18 cellular contexts compared by ENCODE assay signal in the genomic region with DNA sequence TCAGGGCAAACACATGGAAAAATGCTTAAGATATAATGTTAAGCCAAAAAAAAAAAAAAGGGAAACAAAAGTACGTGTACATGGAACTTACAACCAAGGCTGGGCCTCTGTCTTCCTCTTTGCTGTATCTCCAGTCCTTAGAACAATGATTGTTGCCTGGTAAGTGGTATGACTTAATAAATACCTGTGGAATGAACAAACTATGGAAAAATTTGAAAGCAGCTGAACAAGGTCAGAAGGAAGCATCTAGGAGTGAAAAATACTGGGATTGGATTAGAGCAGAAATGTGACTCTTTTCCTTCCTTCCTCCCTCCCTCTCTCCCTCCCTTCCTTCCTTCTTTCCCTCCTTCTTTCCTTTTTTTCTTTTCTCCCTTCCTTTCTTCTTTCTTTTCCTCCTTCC. TPM values are rescaled to one million over a fixed set of nuclear protein-coding genes. Genes with fewer than 3 reads are reported as not detected.
DNase-seq lines count a peak whose midpoint lies in the region; ATAC-seq and TF ChIP-seq lines count a peak whose summit lies in the region.
"Had no signal": no experiment of that assay in that cellular context is flagged by ENCODE, and none has a peak within 500 bp of the region (broad histone marks: within the 10 kb centered on the region; RNA-seq: fewer than 3 reads in every experiment).

No MANE protein-coding gene starts in this region.

- no peaks in the 10 kb centered on the region for H3K9me3 ChIP-seq in mesenchymal stem cell (ENCODE audit: control insufficient read depth, low read length)

- H3K27ac Mint-ChIP-seq in activated naive CD8-positive, alpha-beta T cell treated with anti-CD3 and anti-CD28 coated beads, Interleukin-2, amount 50 U/mL, for 24 hours, result no peak overlapping the region
- H3K27ac Mint-ChIP-seq: endodermal cell; memory B cell; stimulated activated naive B cell treated with anti-CD40 and anti-IgM and Interleukin-4, amounts not matched to agents 10 μg/mL and 1 μg/mL and 100 μg/mL, for 72 hours had no signal

- H3K27me3 ChIP-seq in mesenchymal stem cell (ENCODE audit: control insufficient read depth in 1 of 2, insufficient read depth in 1 of 2, low read length in 2 of 2), result peaks cover 0 to 3% of the 10 kb centered on the region in 2 experiments

- no peak overlapping the region for H4K8ac ChIP-seq in mesenchymal stem cell (ENCODE audit: low read length)

- H3K23ac ChIP-seq in mesenchymal stem cell (ENCODE audit: low read length in 2 of 2), result no peak overlapping the region

- no peak overlapping the region for H3K14ac ChIP-seq in mesenchymal stem cell (ENCODE audit: low read length in 2 of 2)

- H4K91ac ChIP-seq in mesenchymal stem cell (ENCODE audit: low read length), result no peak overlapping the region

- H3K9me3 Mint-ChIP-seq in activated naive CD8-positive, alpha-beta T cell treated with anti-CD3 and anti-CD28 coated beads, Interleukin-2, amount 50 U/mL, for 24 hours, result no peaks in the 10 kb centered on the region
- H3K9me3 Mint-ChIP-seq: CD14-positive monocyte; memory B cell; stimulated activated naive B cell treated with anti-CD40 and anti-IgM and Interleukin-4, amounts not matched to agents 10 μg/mL and 1 μg/mL and 100 μg/mL, for 72 hours had no signal

- no peak for TF ChIP-seq CTCF in choroid plexus epithelial cell (conservative IDR thresholded peaks at IDR 0.05; ENCODE audit: low read depth, low read length)

- no peaks in the 10 kb centered on the region for H3K36me3 Mint-ChIP-seq in activated naive CD8-positive, alpha-beta T cell treated with anti-CD3 and anti-CD28 coated beads, Interleukin-2, amount 50 U/mL, for 24 hours (ENCODE audit: low read depth)
- H3K36me3 Mint-ChIP-seq: CD14-positive monocyte; memory B cell; stimulated activated naive B cell treated with anti-CD40 and anti-IgM and Interleukin-4, amounts not matched to agents 10 μg/mL and 1 μg/mL and 100 μg/mL, for 72 hours had no signal

- H3K4me1 ChIP-seq in mesenchymal stem cell (ENCODE audit: control insufficient read depth, insufficient read depth, low read depth, low read length), result no peaks in the 10 kb centered on the region

- no peaks in the 10 kb centered on the region for H3K36me3 ChIP-seq in mesenchymal stem cell (ENCODE audit: control insufficient read depth in 1 of 2, insufficient read depth in 2 of 2, low read depth in 1 of 2, low read length in 2 of 2)

- peaks cover 4% of the 10 kb centered on the region for H3K27me3 Mint-ChIP-seq in activated naive CD8-positive, alpha-beta T cell treated with anti-CD3 and anti-CD28 coated beads, Interleukin-2, amount 50 U/mL, for 24 hours
- H3K27me3 Mint-ChIP-seq: stimulated activated naive B cell treated with anti-CD40 and anti-IgM and Interleukin-4, amounts not matched to agents 10 μg/mL and 1 μg/mL and 100 μg/mL, for 72 hours had no signal

- no peak overlapping the region for H3K4ac ChIP-seq in mesenchymal stem cell (ENCODE audit: low read depth in 1 of 2, low read length in 2 of 2)

- WGBS in mesenchymal stem cell, result no CpG with 5 or more reads among the region's 1 CpG

- H3K9ac ChIP-seq in mesenchymal stem cell (ENCODE audit: low read length), result peak overlapping the region; percentile 75

- no peak overlapping the region for H2BK120ac ChIP-seq in mesenchymal stem cell (ENCODE audit: low read depth, low read length)

- H3K79me1 ChIP-seq in mesenchymal stem cell (replicated peaks; ENCODE audit: low read length, poor library complexity, severe bottlenecking), result no peaks in the 10 kb centered on the region

- H3K4me3 ChIP-seq in choroid plexus epithelial cell (ENCODE audit: low read depth, low read length) (no peak overlapping the region), mesenchymal stem cell (ENCODE audit: insufficient read depth in 1 of 2, low read depth in 1 of 2, low read length in 2 of 2) (no peak overlapping the region)

- H2BK15ac ChIP-seq in mesenchymal stem cell (ENCODE audit: low read depth, poor library complexity, severe bottlenecking), result no peak overlapping the region

- DNase-seq in AG20443 (ENCODE audit: low spot score) (peak; percentile 30), M059J (ENCODE audit: low read depth) (peak; percentile 91), choroid plexus epithelial cell (ENCODE audit: low read depth) (peak; percentile 71), mesenchymal stem cell (peak; percentile 47), middle frontal gyrus (ENCODE audit: extremely low spot score, low spot score) (no peak), NCI-H1092 (lab: John Stamatoyannopoulos, UW) (no peak)
- no peak for DNase-seq in activated naive CD8-positive, alpha-beta T cell treated with anti-CD3 and anti-CD28 coated beads, Interleukin-2, amount 50 U/mL, for 24 hours
- DNase-seq: activated T-cell treated with anti-CD3 and anti-CD28 coated beads, Interleukin-2, amount 50 U/mL, for 1 hour; amniotic stem cell; endodermal cell; KG1; NCI-H2029; stimulated activated CD4-positive, alpha-beta T cell treated with anti-CD3 and anti-CD28 coated beads, Interleukin-4, amount 100 ng/mL, for 24 hours; stimulated activated naive B cell treated with anti-CD40 and anti-IgM and Interleukin-4, amounts not matched to agents 10 μg/mL and 1 μg/mL and 100 μg/mL, for 72 hours had no signal

- no peak overlapping the region for H2BK5ac ChIP-seq in mesenchymal stem cell (ENCODE audit: low read depth, low read length, poor library complexity, severe bottlenecking)

- no peak overlapping the region for H3K18ac ChIP-seq in mesenchymal stem cell (ENCODE audit: low read depth in 1 of 2, low read length in 2 of 2)

- ATAC-seq in HG02973 (IDR thresholded peaks at IDR 0.05; ENCODE audit: unreplicated experiment), result no peak
- ATAC-seq in activated naive CD8-positive, alpha-beta T cell treated with anti-CD3 and anti-CD28 coated beads, Interleukin-2, amount 50 U/mL, for 24 hours, result no peak
- ATAC-seq: activated CD4-positive, CD25-positive, alpha-beta regulatory T cell treated with anti-CD3 and anti-CD28 coated beads, Interleukin-2, amount 50 U/mL, for 24 hours; stimulated activated naive B cell treated with anti-CD40 and anti-IgM and Interleukin-4, amounts not matched to agents 10 μg/mL and 1 μg/mL and 100 μg/mL, for 72 hours had no signal

- no peak overlapping the region for H2AFZ ChIP-seq in mesenchymal stem cell (ENCODE audit: low read depth, low read length)

- no peak overlapping the region for H3K4me3 Mint-ChIP-seq in activated naive CD8-positive, alpha-beta T cell treated with anti-CD3 and anti-CD28 coated beads, Interleukin-2, amount 50 U/mL, for 24 hours
- H3K4me3 Mint-ChIP-seq: CD14-positive monocyte; endodermal cell; memory B cell; stimulated activated naive B cell treated with anti-CD40 and anti-IgM and Interleukin-4, amounts not matched to agents 10 μg/mL and 1 μg/mL and 100 μg/mL, for 72 hours had no signal

- H3K4me1 Mint-ChIP-seq in activated naive CD8-positive, alpha-beta T cell treated with anti-CD3 and anti-CD28 coated beads, Interleukin-2, amount 50 U/mL, for 24 hours, result no peaks in the 10 kb centered on the region
- H3K4me1 Mint-ChIP-seq: memory B cell; stimulated activated naive B cell treated with anti-CD40 and anti-IgM and Interleukin-4, amounts not matched to agents 10 μg/mL and 1 μg/mL and 100 μg/mL, for 72 hours had no signal

- no peak overlapping the region for H2BK12ac ChIP-seq in mesenchymal stem cell (ENCODE audit: low read length in 2 of 2)

- no peak overlapping the region for H2AK5ac ChIP-seq in mesenchymal stem cell (ENCODE audit: low read length, severe bottlenecking)

- H3K4me2 ChIP-seq in mesenchymal stem cell (ENCODE audit: low read length, poor library complexity, severe bottlenecking), result no peak overlapping the region

- H3K27ac ChIP-seq in mesenchymal stem cell (ENCODE audit: low read length, poor library complexity, severe bottlenecking), result peak overlapping the region; percentile 51

RNA-seq across cellular contexts. Expression of gene MOSPD1, which starts 21.5 kb away (rescaled TPM):
- 181 and 188 TPM in 2 replicates for total RNA-seq in M059J (2014; rRNA removed; shearing (Covaris generic))
- polyA plus RNA-seq in mesenchymal stem cell (2013, experiment 1 of 2), result 69.4 TPM
- polyA plus RNA-seq in mesenchymal stem cell (2013, experiment 2 of 2), result 72.5 TPM

RNA-seq across cellular contexts. Expression of gene SMIM10, which starts 54.2 kb away (rescaled TPM):
- total RNA-seq in M059J (2014; rRNA removed; shearing (Covaris generic)), result 12.6 and 13.4 TPM in 2 replicates
- polyA plus RNA-seq in mesenchymal stem cell (2013, experiment 1 of 2), result 45.2 TPM
- polyA plus RNA-seq in mesenchymal stem cell (2013, experiment 2 of 2), result 44.2 TPM

Comparison
In these comparisons a context has a peak if more than half of its experiments do, and no peak if none do; other contexts are left out.
1. DNase-seq: peak in AG20443 (single experiment), M059J (single experiment), choroid plexus epithelial cell (single experiment) and mesenchymal stem cell (single experiment); none in middle frontal gyrus (single experiment), NCI-H1092 (single experiment) and activated naive CD8-positive, alpha-beta T cell treated with anti-CD3 and anti-CD28 coated beads, Interleukin-2, amount 50 U/mL, for 24 hours (single experiment).